ENCODE assay signal across 8 cellular contexts in the genomic region with DNA sequence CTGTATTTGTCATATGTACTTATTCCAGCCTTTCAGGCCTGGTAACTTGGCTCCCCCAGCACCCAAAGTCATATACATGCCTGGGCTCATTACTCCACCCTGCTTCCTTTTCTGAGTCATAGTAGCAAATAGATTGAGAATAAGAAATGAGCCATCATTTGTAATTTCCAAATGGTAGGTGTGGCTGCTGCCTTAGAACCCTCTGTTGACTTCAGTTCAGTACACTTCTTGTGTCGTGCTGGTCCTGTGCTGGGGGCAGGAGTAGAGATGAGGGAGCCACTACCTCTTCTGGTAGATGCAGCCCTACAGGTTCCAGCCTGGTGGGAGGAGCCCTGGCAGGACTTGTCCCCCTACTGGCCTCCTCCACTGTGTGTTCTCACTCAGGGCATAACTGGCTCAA. TPM values are rescaled to one million over a fixed set of nuclear protein-coding genes. Genes with fewer than 3 reads are reported as not detected.
DNase-seq lines count a peak whose midpoint lies in the region; ATAC-seq and TF ChIP-seq lines count a peak whose summit lies in the region.
"Had no signal": no experiment of that assay in that cellular context is flagged by ENCODE, and none has a peak within 500 bp of the region (broad histone marks: within the 10 kb centered on the region; RNA-seq: fewer than 3 reads in every experiment).

No MANE protein-coding gene starts in this region.

- no peaks in the 10 kb centered on the region for H3F3A ChIP-seq in neural progenitor cell (ENCODE audit: low read depth)

- H3K4me3 ChIP-seq in astrocyte of the spinal cord (ENCODE audit: low read depth, low read length) (no peak overlapping the region), neural progenitor cell (no peak overlapping the region)

- no peak overlapping the region for H3K4me2 ChIP-seq in neural progenitor cell

- H3K36me3 Mint-ChIP-seq in neural progenitor cell = peaks cover 17% of the 10 kb centered on the region

- H3K4me3 Mint-ChIP-seq in neural progenitor cell = no peak overlapping the region

- no peaks in the 10 kb centered on the region for H3K9me3 Mint-ChIP-seq in neural progenitor cell

- no peak overlapping the region for H3K27ac ChIP-seq in neural progenitor cell
- H3K27ac ChIP-seq: neutrophil had no signal

- no peak overlapping the region for H3K9ac ChIP-seq in neural progenitor cell

- H3K9me3 ChIP-seq in neural progenitor cell (ENCODE audit: low read depth) = no peaks in the 10 kb centered on the region
- H3K9me3 ChIP-seq: neutrophil had no signal

- no peaks in the 10 kb centered on the region for H3K27me3 Mint-ChIP-seq in neural progenitor cell (ENCODE audit: insufficient read depth, low read depth)

- H3K4me1 Mint-ChIP-seq in neural progenitor cell = peaks cover 3% of the 10 kb centered on the region

- H3K27ac Mint-ChIP-seq in neural progenitor cell = peak overlapping the region; percentile 62

- no peaks in the 10 kb centered on the region for H3K79me2 ChIP-seq in neural progenitor cell (ENCODE audit: low read depth)

- H3K27me3 ChIP-seq in neural progenitor cell = no peaks in the 10 kb centered on the region
- H3K27me3 ChIP-seq: neutrophil had no signal

- H4K20me1 ChIP-seq in neural progenitor cell (ENCODE audit: low read depth) = no peaks in the 10 kb centered on the region

- DNase-seq in astrocyte of the spinal cord (ENCODE audit: low read depth, low spot score) (peak; percentile 27), neural progenitor cell (ENCODE audit: low spot score) (no peak), UCSD-AML1 (lab: John Stamatoyannopoulos, UW; ENCODE audit: unreplicated experiment) (no peak), DMS79 (lab: John Stamatoyannopoulos, UW) (no peak)

- in situ Hi-C loops in astrocyte of the spinal cord (cut with HindIII; ENCODE audit: low sequenced_read_pairs) = no loop called here

- H2AFZ ChIP-seq in neural progenitor cell (replicated peaks) = no peak overlapping the region

- ATAC-seq in GM18867 (IDR thresholded peaks at IDR 0.05; ENCODE audit: unreplicated experiment) (peak; percentile 39), HG03039 (IDR thresholded peaks at IDR 0.05; ENCODE audit: unreplicated experiment) (peak; percentile 62), GM21576 (IDR thresholded peaks at IDR 0.05; ENCODE audit: unreplicated experiment) (no peak)

- no peaks in the 10 kb centered on the region for H3K4me1 ChIP-seq in neural progenitor cell

- TF ChIP-seq CTCF in astrocyte of the spinal cord (IDR thresholded peaks at IDR 0.05; ENCODE audit: low read depth, low read length) (no peak), neural progenitor cell (IDR thresholded peaks at IDR 0.05) (no peak)

- no peaks in the 10 kb centered on the region for H3K36me3 ChIP-seq in neural progenitor cell

RNA-seq across cellular contexts. Expression of gene GM2A, which starts 11.1 kb away (rescaled TPM):
- total RNA-seq in neural progenitor cell (ENCODE audit: low replicate concordance) = 19.4 TPM in 2 replicates

RNA-seq across cellular contexts. Expression of gene SLC36A3, which starts 39.5 kb away (rescaled TPM):
- total RNA-seq in neural progenitor cell (ENCODE audit: low replicate concordance) = not detected in 2 replicates

RNA-seq across cellular contexts. Expression of gene CCDC69, which starts 40.2 kb away (rescaled TPM):
- total RNA-seq in neural progenitor cell (ENCODE audit: low replicate concordance) = 0.03 and 0.07 TPM in 2 replicates
